ENCODE assay signal across 8 cellular contexts in genomic region chr16:73057369-73058210, GRCh38. TPM values are rescaled to one million over a fixed set of nuclear protein-coding genes. Genes with fewer than 3 reads are reported as not detected.
A peak's percentile ranks its signal among the peaks of the same experiment; 100 is the strongest.
DNase-seq lines count a peak whose midpoint lies in the region; ATAC-seq and TF ChIP-seq lines count a peak whose summit lies in the region.

No MANE protein-coding gene starts in this region.

- CTCF ChIA-PET in activated naive CD4-positive, alpha-beta T cell treated with anti-CD3 and anti-CD28 coated beads, Interleukin-2, amount 10 ng/mL, durations not matched to agents 7 days and 5 days (lab: Charles Lee): interaction anchor here (0.6 kb wide), 1 partner anchor 81 kb away, joined by 3 read pairs; no protein-coding TSS in a partner anchor

- peak in 1 of 2 donors; percentile 24 for TF ChIP-seq POLR2A in Peyer's patch (IDR thresholded peaks at IDR 0.05)

- H3K27me3 Mint-ChIP-seq in activated naive CD4-positive, alpha-beta T cell treated with anti-CD3 and anti-CD28 coated beads, Interleukin-2, amount 10 ng/mL, durations not matched to agents 7 days and 5 days: peaks cover 36% of the 10 kb centered on the region
- H3K27me3 Mint-ChIP-seq in natural killer cell treated with Interleukin-12 subunit alpha and Interleukin-12 subunit beta and Interleukin-15 and Interleukin-18, amount 100 ng/mL, for 72 hours: peaks cover 47 to 68% of the 10 kb centered on the region in 2 donors

- ATAC-seq in HG02798 (IDR thresholded peaks at IDR 0.05; ENCODE audit: poor library complexity, unreplicated experiment): peak; percentile 58
- peak; percentile 64 to 73 for ATAC-seq in natural killer cell treated with Interleukin-12 subunit alpha and Interleukin-12 subunit beta and Interleukin-15 and Interleukin-18, amount 100 ng/mL, for 72 hours

- H3K4me3 ChIP-seq in Peyer's patch: peak overlapping the region; percentile 51 to 86 (median 82)

- H3K36me3 ChIP-seq in Peyer's patch: no peaks in the 10 kb centered on the region

- H3K9me3 Mint-ChIP-seq in activated naive CD4-positive, alpha-beta T cell treated with anti-CD3 and anti-CD28 coated beads, Interleukin-2, amount 10 ng/mL, durations not matched to agents 7 days and 5 days: no peaks in the 10 kb centered on the region
- H3K9me3 Mint-ChIP-seq in natural killer cell treated with Interleukin-12 subunit alpha and Interleukin-12 subunit beta and Interleukin-15 and Interleukin-18, amount 100 ng/mL, for 72 hours: no peaks in the 10 kb centered on the region

- DNase-seq in activated naive CD4-positive, alpha-beta T cell treated with anti-CD3 and anti-CD28 coated beads, Interleukin-2, amount 10 ng/mL, durations not matched to agents 7 days and 5 days: no peak
- no peak for DNase-seq in activated naive CD4-positive, alpha-beta T cell treated with anti-CD3 and anti-CD28 coated beads, Interleukin-2, amount 50 U/mL, for 16 hours
- DNase-seq in Peyer's patch (peak in 2 of 3 donors; percentile 50 to 67), epithelial cell of prostate (ENCODE audit: low read depth, low spot score) (no peak), anterior cingulate cortex (lab: John Stamatoyannopoulos, UW) (no peak), SKM-1 (lab: John Stamatoyannopoulos, UW; ENCODE audit: unreplicated experiment) (no peak)
- DNase-seq in natural killer cell treated with Interleukin-12 subunit alpha and Interleukin-12 subunit beta and Interleukin-15 and Interleukin-18, amount 100 ng/mL, for 72 hours (ENCODE audit: low spot score): no peak

- H3K4me3 Mint-ChIP-seq in activated naive CD4-positive, alpha-beta T cell treated with anti-CD3 and anti-CD28 coated beads, Interleukin-2, amount 10 ng/mL, durations not matched to agents 7 days and 5 days: peak overlapping the region; percentile 89
- peak overlapping the region; percentile 93 for H3K4me3 Mint-ChIP-seq in natural killer cell treated with Interleukin-12 subunit alpha and Interleukin-12 subunit beta and Interleukin-15 and Interleukin-18, amount 100 ng/mL, for 72 hours

- H3K27ac ChIP-seq in Peyer's patch (peak overlapping the region; percentile 75 to 94 (median 85)), epithelial cell of prostate (peak overlapping the region; percentile 93)

- peaks cover 6% of the 10 kb centered on the region for H3K36me3 Mint-ChIP-seq in activated naive CD4-positive, alpha-beta T cell treated with anti-CD3 and anti-CD28 coated beads, Interleukin-2, amount 10 ng/mL, durations not matched to agents 7 days and 5 days
- peaks cover 6% of the 10 kb centered on the region for H3K36me3 Mint-ChIP-seq in natural killer cell treated with Interleukin-12 subunit alpha and Interleukin-12 subunit beta and Interleukin-15 and Interleukin-18, amount 100 ng/mL, for 72 hours

- peaks cover 0 to 2% of the 10 kb centered on the region in 2 donors for H3K27me3 ChIP-seq in Peyer's patch

- H3K4me1 ChIP-seq in Peyer's patch: peaks cover 0 to 48% (median 1%) of the 10 kb centered on the region in 4 donors

- H3K4me1 Mint-ChIP-seq in activated naive CD4-positive, alpha-beta T cell treated with anti-CD3 and anti-CD28 coated beads, Interleukin-2, amount 10 ng/mL, durations not matched to agents 7 days and 5 days: peaks cover 43% of the 10 kb centered on the region
- peaks cover 22 to 38% of the 10 kb centered on the region in 2 donors for H3K4me1 Mint-ChIP-seq in natural killer cell treated with Interleukin-12 subunit alpha and Interleukin-12 subunit beta and Interleukin-15 and Interleukin-18, amount 100 ng/mL, for 72 hours (ENCODE audit: low read depth in 2 of 2)

- peak overlapping the region; percentile 20 for H3K27ac Mint-ChIP-seq in activated naive CD4-positive, alpha-beta T cell treated with anti-CD3 and anti-CD28 coated beads, Interleukin-2, amount 10 ng/mL, durations not matched to agents 7 days and 5 days
- H3K27ac Mint-ChIP-seq in natural killer cell treated with Interleukin-12 subunit alpha and Interleukin-12 subunit beta and Interleukin-15 and Interleukin-18, amount 100 ng/mL, for 72 hours: peak overlapping the region; percentile 31 to 44

- TF ChIP-seq CTCF in Peyer's patch (IDR thresholded peaks at IDR 0.05): peak in 2 of 6 experiments; percentile 22 to 29

- no peaks in the 10 kb centered on the region for H3K9me3 ChIP-seq in Peyer's patch

RNA-seq across cellular contexts. Expression of gene ZFHX3, which starts 9.7 kb away (rescaled TPM):
- 10 to 100 TPM in 3 of 4 donors, 1 to 10 TPM in 1; 6.3 to 39.6 (median 14.6) TPM for total RNA-seq in Peyer's patch
- under 1 TPM; 0.50 to 0.78 TPM for total RNA-seq in natural killer cell treated with Interleukin-12 subunit alpha and Interleukin-12 subunit beta and Interleukin-15 and Interleukin-18, amount 100 ng/mL, for 72 hours

Comparison
In these comparisons a context has a peak if more than half of its experiments do, and no peak if none do; other contexts are left out.
1. DNase-seq: peak in Peyer's patch (2 of 3); none in activated naive CD4-positive, alpha-beta T cell treated with anti-CD3 and anti-CD28 coated beads, Interleukin-2, amount 10 ng/mL, durations not matched to agents 7 days and 5 days (single experiment), activated naive CD4-positive, alpha-beta T cell treated with anti-CD3 and anti-CD28 coated beads, Interleukin-2, amount 50 U/mL, for 16 hours (single experiment), epithelial cell of prostate (single experiment), natural killer cell treated with Interleukin-12 subunit alpha and Interleukin-12 subunit beta and Interleukin-15 and Interleukin-18, amount 100 ng/mL, for 72 hours (single experiment), anterior cingulate cortex (0 of 58) and SKM-1 (single experiment).
2. RNA of gene ZFHX3, which starts 9.7 kb away (total RNA-seq): 6.3 to 39.6 TPM in Peyer's patch; 0.50 to 0.78 TPM in natural killer cell treated with Interleukin-12 subunit alpha and Interleukin-12 subunit beta and Interleukin-15 and Interleukin-18, amount 100 ng/mL, for 72 hours; every median in the first group is over 4 times any median in the second.